ENCODE assay signal across 1 cellular context in genomic region chr16:3868967-3869366, GRCh38.
TF ChIP-seq lines count a peak whose summit lies in the region.

No MANE protein-coding gene starts in this region.

TF ChIP-seq in IMR-90, 13 proteins besides CTCF, POLR2A, EP300 and RAD21:
- TF ChIP-seq MAZ (IDR thresholded peaks at IDR 0.05; ENCODE audit: borderline replicate concordance, low read depth, low read length), result no peak
- no peak for TF ChIP-seq NFE2L2 (IDR thresholded peaks at IDR 0.05; ENCODE audit: low read depth, low read length)
- TF ChIP-seq MXI1 (IDR thresholded peaks at IDR 0.05; ENCODE audit: borderline replicate concordance, low read depth, low read length), result no peak
- no peak for TF ChIP-seq CEBPB (IDR thresholded peaks at IDR 0.05; ENCODE audit: low read depth, low read length)
- TF ChIP-seq CHD1 (IDR thresholded peaks at IDR 0.05; ENCODE audit: low read depth, low read length), result no peak
- no peak for TF ChIP-seq FOS (IDR thresholded peaks at IDR 0.05; ENCODE audit: low read depth, low read length)
- TF ChIP-seq RFX5 (IDR thresholded peaks at IDR 0.05; ENCODE audit: low read depth, low read length), result no peak
- no peak for TF ChIP-seq USF2 (IDR thresholded peaks at IDR 0.05; ENCODE audit: low read depth, low read length)
- no peak for TF ChIP-seq RCOR1 (IDR thresholded peaks at IDR 0.05; ENCODE audit: insufficient replicate concordance, low read length)
- no peak for TF ChIP-seq SMC3 (IDR thresholded peaks at IDR 0.05; ENCODE audit: low read depth, low read length)
- TF ChIP-seq BHLHE40 (IDR thresholded peaks at IDR 0.05; ENCODE audit: low read depth, low read length), result no peak
- no peak for TF ChIP-seq MAFK (IDR thresholded peaks at IDR 0.05; ENCODE audit: low read depth, low read length)
- TF ChIP-seq ELK1 (IDR thresholded peaks at IDR 0.05; ENCODE audit: borderline replicate concordance, low read depth, low read length), result no peak
